Comparison of ENCODE assay signal across 21 cellular contexts in the genomic region with DNA sequence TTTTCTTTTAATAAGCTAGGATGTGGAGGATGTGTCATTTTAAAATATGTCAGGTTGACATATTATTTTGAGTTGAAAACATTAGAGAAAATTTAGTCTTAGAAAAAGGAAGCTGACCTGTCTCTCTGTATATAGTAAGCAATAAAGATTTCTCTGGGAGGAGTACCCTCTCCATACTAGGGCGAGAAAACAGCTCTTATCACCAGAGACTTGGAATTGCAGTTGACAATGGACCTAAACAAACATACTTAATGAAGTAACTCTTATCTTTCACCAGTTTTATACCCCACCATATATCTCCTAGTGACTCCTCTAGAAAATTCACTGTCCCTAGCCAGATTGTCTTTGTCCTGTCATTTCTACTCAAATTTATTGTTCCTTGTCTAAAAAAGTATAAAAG.
"Had no signal": no experiment of that assay in that cellular context is flagged by ENCODE, and none has a peak within 500 bp of the region (broad histone marks: within the 10 kb centered on the region; RNA-seq: fewer than 3 reads in every experiment).

No MANE protein-coding gene starts in this region.

- H3K9me3 ChIP-seq: neutrophil, upper lobe of left lung had no signal

- H3K36me3 ChIP-seq: neutrophil, upper lobe of left lung had no signal

- DNase-seq: activated CD4-positive, alpha-beta memory T cell treated with anti-CD3 and anti-CD28 coated beads for 36 hours; activated CD4-positive, alpha-beta T cell treated with anti-CD3 and anti-CD28 coated beads for 4 hours; activated CD8-positive, alpha-beta memory T cell treated with anti-CD3 and anti-CD28 coated beads, Interleukin-2, amount 10 ng/mL, durations not matched to agents 7 days and 5 days; activated naive CD4-positive, alpha-beta T cell; activated naive CD8-positive, alpha-beta T cell treated with anti-CD3 and anti-CD28 coated beads for 36 hours; activated T-cell treated with anti-CD3 and anti-CD28 coated beads, Interleukin-2, amount 50 U/mL, for 1 hour; amniotic stem cell; effector CD4-positive, alpha-beta T cell; head of caudate nucleus; mesendoderm; natural killer cell; stimulated activated CD4-positive, alpha-beta T cell treated with anti-CD3 and anti-CD28 coated beads, Interleukin-12 subunit alpha, Interleukin-12 subunit beta, amount 100 ng/mL, for 4 hours; stimulated activated CD4-positive, alpha-beta T cell treated with anti-CD3 and anti-CD28 coated beads, Interleukin-1b, Interleukin-23, amount 100 ng/mL, for 48 hours; stimulated activated naive CD8-positive, alpha-beta T cell treated with anti-CD3 and anti-CD28 coated beads, Interleukin-15, Interleukin-2, amounts not matched to agents 100 U/mL and 50 U/mL, for 24 hours; SW 1271; T-helper 2 cell; upper lobe of left lung had no signal

- FAIRE-seq: TTC549 had no signal

- ATAC-seq: activated CD8-positive, alpha-beta memory T cell treated with anti-CD3 and anti-CD28 coated beads, Interleukin-2, amount 10 ng/mL, durations not matched to agents 7 days and 5 days; activated T-helper 17 cell treated with anti-CD3 and anti-CD28 coated beads, Interleukin-2, amount 50 U/mL, for 72 hours; natural killer cell; stimulated activated naive CD8-positive, alpha-beta T cell treated with anti-CD3 and anti-CD28 coated beads, Interleukin-15, Interleukin-2, amounts not matched to agents 100 U/mL and 50 U/mL, for 24 hours had no signal

- H3K4me3 ChIP-seq: coronary artery, upper lobe of left lung had no signal

- H3K27me3 ChIP-seq: upper lobe of left lung had no signal

- H3K27ac ChIP-seq: neutrophil, upper lobe of left lung had no signal
